8 cellular contexts compared by ENCODE assay signal in the genomic region with DNA sequence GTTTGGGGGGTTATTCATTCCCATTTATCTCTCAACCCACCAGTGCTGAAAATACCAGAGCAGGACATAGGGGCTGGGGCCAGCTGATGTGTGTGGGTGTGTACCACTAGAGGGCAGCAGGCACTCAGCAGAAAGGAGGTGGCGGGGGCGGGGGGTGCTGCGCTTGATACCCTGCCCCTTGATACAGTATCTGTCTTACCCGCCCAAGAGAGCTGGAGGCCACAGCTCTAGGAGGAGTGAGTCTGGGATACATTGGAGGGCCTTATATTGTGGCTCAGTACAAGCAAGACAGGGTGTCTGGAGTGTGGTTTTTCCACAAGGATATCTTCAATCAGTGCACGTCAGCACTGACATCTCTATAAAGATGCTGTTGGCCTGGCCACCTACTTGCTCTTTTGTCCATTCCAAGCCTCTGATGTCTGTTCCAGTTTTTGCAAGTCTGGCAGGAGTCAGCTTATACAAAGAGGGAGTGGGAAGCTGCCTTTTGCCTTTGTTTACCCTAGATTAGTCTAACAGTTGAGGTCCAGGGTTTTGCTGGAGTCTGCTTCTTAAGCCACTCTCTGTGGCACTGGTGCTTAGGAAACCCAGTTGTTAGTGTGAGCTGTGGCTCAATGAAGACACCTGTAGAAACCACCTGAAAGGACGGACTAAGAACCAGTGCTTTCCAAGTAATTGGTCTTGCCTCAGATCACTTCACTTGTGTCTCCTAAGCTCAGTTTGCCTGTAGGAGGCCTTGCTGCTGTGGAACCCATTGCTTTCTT. TPM values are rescaled to one million over a fixed set of nuclear protein-coding genes. Genes with fewer than 3 reads are reported as not detected.
DNase-seq lines count a peak whose midpoint lies in the region; ATAC-seq and TF ChIP-seq lines count a peak whose summit lies in the region.

No MANE protein-coding gene starts in this region.

- no peaks in the 10 kb centered on the region for H3K9me2 ChIP-seq in OCI-LY1 (ENCODE audit: low read depth, low read length)

- ATAC-seq in esophagus mucosa (no peak), HG02678 (IDR thresholded peaks at IDR 0.05; ENCODE audit: unreplicated experiment) (no peak)

- no peaks in the 10 kb centered on the region for H4K20me1 ChIP-seq in OCI-LY1 (ENCODE audit: insufficient read depth, low read length)

- peaks cover 71% of the 10 kb centered on the region for H3K4me1 Mint-ChIP-seq in activated naive CD4-positive, alpha-beta T cell treated with anti-CD3 and anti-CD28 coated beads for 36 hours (ENCODE audit: low read depth)

- H3K27me3 Mint-ChIP-seq in activated naive CD4-positive, alpha-beta T cell treated with anti-CD3 and anti-CD28 coated beads for 36 hours (ENCODE audit: low read depth), result no peaks in the 10 kb centered on the region

- H3K4me3 Mint-ChIP-seq in activated naive CD4-positive, alpha-beta T cell treated with anti-CD3 and anti-CD28 coated beads for 36 hours, result no peak overlapping the region

- H3K9me3 Mint-ChIP-seq in activated naive CD4-positive, alpha-beta T cell treated with anti-CD3 and anti-CD28 coated beads for 36 hours, result no peaks in the 10 kb centered on the region

- peaks cover 80% of the 10 kb centered on the region for H3K4me1 ChIP-seq in OCI-LY1 (ENCODE audit: insufficient read depth, low read length, severe bottlenecking)

- H3K4me2 ChIP-seq in OCI-LY1 (ENCODE audit: low read length), result peak overlapping the region; percentile 89

- peaks cover 11% of the 10 kb centered on the region; the same call in 1 of the 2 replicates for H3F3A ChIP-seq in OCI-LY1 (ENCODE audit: insufficient read depth, low read length)

- H3K4me3 ChIP-seq in OCI-LY1 (ENCODE audit: low read depth, low read length, poor library complexity, severe bottlenecking), result no peak overlapping the region

- peak; percentile 90 for TF ChIP-seq CTCF in OCI-LY1 (IDR thresholded peaks at IDR 0.05; ENCODE audit: low read length)

- intact Hi-C loops in activated naive CD4-positive, alpha-beta T cell treated with anti-CD3 and anti-CD28 coated beads for 36 hours (cut with micrococcal nuclease), result loop anchor here (1.0 to 10.0 kb wide), 7 partner anchors 122 to 1035 kb away; partner anchors contain the start of genes ABHD14A, ABHD14B, CYB561D2 and NPRL2
- intact Hi-C loops in posterior vena cava (cut with DNase I), result loop anchor here in 1 of 2 donors (5.0 kb wide), 1 partner anchor 772 kb away; the partner anchor contains the start of gene MAPKAPK3

- H3K27me3 ChIP-seq in OCI-LY1 (ENCODE audit: insufficient read depth, low read length), result no peaks in the 10 kb centered on the region

- no peak overlapping the region for H3K27ac Mint-ChIP-seq in activated naive CD4-positive, alpha-beta T cell treated with anti-CD3 and anti-CD28 coated beads for 36 hours

- H3K27ac ChIP-seq in OCI-LY1 (ENCODE audit: low read depth, low read length, poor library complexity, severe bottlenecking), result peak overlapping the region; percentile 62

- peaks cover 71% of the 10 kb centered on the region for H3K36me3 ChIP-seq in OCI-LY1 (ENCODE audit: insufficient read depth, low read length)

- peaks cover 46% of the 10 kb centered on the region for H3K36me3 Mint-ChIP-seq in activated naive CD4-positive, alpha-beta T cell treated with anti-CD3 and anti-CD28 coated beads for 36 hours (ENCODE audit: low read depth)

- CTCF ChIA-PET in activated naive CD4-positive, alpha-beta T cell treated with anti-CD3 and anti-CD28 coated beads for 36 hours (lab: Charles Lee), result interaction anchor here (0.7 to 3.0 kb wide), 25 partner anchors 10 to 822 kb away, joined by 3 to 19 read pairs (median 4); partner anchors contain the start of genes C3orf18, DCAF1 and MAPKAPK3

- H3K9ac ChIP-seq in OCI-LY1 (ENCODE audit: low read length), result peak overlapping the region; percentile 80; the same call in 1 of the 2 replicates

- H3K79me2 ChIP-seq in OCI-LY1 (ENCODE audit: insufficient read depth, low read length), result peaks cover 33% of the 10 kb centered on the region

- DNase-seq in SIG-M5 treated with dmso at 0.1 percent for 504 hours (lab: John Stamatoyannopoulos, UW; ENCODE audit: unreplicated experiment), result peak; percentile 40
- DNase-seq in SIG-M5 (lab: John Stamatoyannopoulos, UW), result no peak
- DNase-seq in activated naive CD4-positive, alpha-beta T cell treated with anti-CD3 and anti-CD28 coated beads for 36 hours, result peak; percentile 72
- peak; percentile 61 for DNase-seq in germinal center (ENCODE audit: low spot score)
- DNase-seq in posterior vena cava (ENCODE audit: low spot score), result peak; percentile 79

- no peak overlapping the region for H2AFZ ChIP-seq in OCI-LY1 (ENCODE audit: low read length)

- H3K9me3 ChIP-seq in OCI-LY1 (ENCODE audit: low read length), result no peaks in the 10 kb centered on the region; the same call in 1 of the 2 replicates

RNA-seq across cellular contexts. Expression of gene RBM15B, which starts 1.5 kb away (rescaled TPM):
- total RNA-seq in activated naive CD4-positive, alpha-beta T cell treated with anti-CD3 and anti-CD28 coated beads for 36 hours, result 10 to 100 TPM; 12.8 to 13.5 TPM
- total RNA-seq in posterior vena cava (10 to 100 TPM; 20.2 to 22.7 TPM), esophagus mucosa (25.1 TPM)

RNA-seq across cellular contexts. Expression of gene MANF, which starts 4.5 kb away (rescaled TPM):
- total RNA-seq in activated naive CD4-positive, alpha-beta T cell treated with anti-CD3 and anti-CD28 coated beads for 36 hours, result 100 to 1,000 TPM in 1 of 2 experiments, 10 to 100 TPM in 1; 91.7 to 108 TPM
- total RNA-seq in posterior vena cava, result 10 to 100 TPM; 72.6 to 79.2 TPM
- 80.6 TPM for total RNA-seq in esophagus mucosa
